In genomic region chr11:133234883-133235282, GRCh38 we compare ENCODE assay signal across 26 cellular contexts.
"Had no signal": no experiment of that assay in that cellular context is flagged by ENCODE, and none has a peak within 500 bp of the region (broad histone marks: within the 10 kb centered on the region; RNA-seq: fewer than 3 reads in every experiment).

No MANE protein-coding gene starts in this region.

- H3K27ac ChIP-seq: adrenal gland, body of pancreas, heart left ventricle had no signal

- DNase-seq: activated CD4-positive, alpha-beta memory T cell treated with anti-CD3 and anti-CD28 coated beads for 36 hours; activated CD4-positive, alpha-beta T cell treated with anti-CD3 and anti-CD28 coated beads for 36 hours; activated CD4-positive, alpha-beta T cell treated with anti-CD3 and anti-CD28 coated beads, Interleukin-2, amount 10 ng/mL, durations not matched to agents 24 days and 14 days; activated CD4-positive, CD25-positive, alpha-beta regulatory T cell; activated CD4-positive, CD25-positive, alpha-beta regulatory T cell treated with anti-CD3 and anti-CD28 coated beads, Interleukin-2, amount 50 U/mL, for 72 hours; activated CD8-positive, alpha-beta memory T cell treated with anti-CD3 and anti-CD28 coated beads, Interleukin-2, amount 10 ng/mL, durations not matched to agents 7 days and 5 days; activated CD8-positive, alpha-beta memory T cell treated with anti-CD3 and anti-CD28 coated beads, Interleukin-2, amount 50 U/mL, for 4 hours; activated CD8-positive, alpha-beta T cell treated with anti-CD3 and anti-CD28 coated beads, Interleukin-2, amount 10 ng/mL, durations not matched to agents 7 days and 5 days; activated effector memory CD4-positive, alpha-beta T cell treated with anti-CD3 and anti-CD28 coated beads, Interleukin-2, amount 50 U/mL, for 16 hours; activated naive CD4-positive, alpha-beta T cell treated with anti-CD3 and anti-CD28 coated beads for 36 hours; activated naive CD8-positive, alpha-beta T cell treated with anti-CD3 and anti-CD28 coated beads for 36 hours; activated naive CD8-positive, alpha-beta T cell treated with anti-CD3 and anti-CD28 coated beads, Interleukin-2, amount 50 U/mL, for 24 hours; activated T-cell treated with anti-CD3 and anti-CD28 coated beads, Interleukin-2, amount 50 U/mL, for 1 hour; activated T-cell treated with anti-CD3 and anti-CD28 coated beads, Interleukin-2, amount 50 U/mL, for 48 hours; adrenal gland; amygdala; aorta; body of pancreas; caudate nucleus; cortex of kidney; dermis blood vessel endothelial cell; effector memory CD4-positive, alpha-beta T cell; endodermal cell; foreskin fibroblast; heart left ventricle; T-helper 2 cell had no signal

- H3K4me1 ChIP-seq: adrenal gland, body of pancreas, heart left ventricle had no signal

- H3K36me3 ChIP-seq: adrenal gland, heart left ventricle had no signal

- H3K4me3 ChIP-seq: adrenal gland, body of pancreas, heart left ventricle had no signal

- H3K9me3 ChIP-seq: adrenal gland, body of pancreas had no signal

- H3K27me3 ChIP-seq: adrenal gland, body of pancreas had no signal
